Comparison of ENCODE assay signal across 8 cellular contexts in the genomic region with DNA sequence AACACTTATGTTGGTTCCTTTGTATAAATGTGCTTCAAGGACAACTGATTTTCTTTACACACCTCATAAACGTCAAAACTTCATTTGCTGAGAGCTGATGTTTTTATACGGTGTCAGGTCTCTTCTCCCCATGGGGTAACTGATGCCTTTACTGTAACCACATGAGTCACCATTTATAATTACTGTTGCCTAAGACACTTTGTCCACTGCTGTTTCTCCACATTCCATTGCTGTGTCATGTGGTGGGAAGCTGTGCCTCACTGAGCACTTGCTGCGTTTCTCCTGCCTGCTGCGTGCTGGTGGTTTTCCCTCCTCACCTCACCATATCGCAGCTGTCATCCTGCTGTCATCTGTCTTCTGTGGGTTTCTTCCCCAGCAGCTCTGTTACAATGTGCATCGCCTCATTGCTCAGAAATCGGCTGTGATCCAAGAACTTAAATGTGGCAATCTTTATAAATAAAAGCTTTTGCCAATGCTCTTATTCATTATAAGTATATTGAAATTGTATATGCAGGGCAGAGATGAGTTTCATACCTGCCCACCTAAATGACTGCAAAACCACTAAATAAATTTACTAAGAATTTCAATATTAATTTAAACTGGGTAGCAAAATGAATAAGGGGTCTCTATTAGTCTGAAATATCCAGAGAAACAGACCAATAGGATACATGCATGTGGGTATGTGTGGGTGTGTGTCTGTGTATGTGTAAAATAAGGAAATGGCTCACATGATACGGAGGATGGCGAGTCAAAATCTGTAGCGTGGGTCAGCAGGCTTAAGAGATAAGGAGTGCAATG.
DNase-seq lines count a peak whose midpoint lies in the region; ATAC-seq lines count a peak whose summit lies in the region.

No MANE protein-coding gene starts in this region.

- no peak for ATAC-seq in stimulated activated naive CD8-positive, alpha-beta T cell treated with anti-CD3 and anti-CD28 coated beads, Interleukin-15, Interleukin-2, amounts not matched to agents 100 U/mL and 50 U/mL, for 24 hours
- ATAC-seq in HG02970 (IDR thresholded peaks at IDR 0.05; ENCODE audit: low FRiP score, unreplicated experiment), result no peak

- no peak overlapping the region for H3K9ac ChIP-seq in HUES48 (ENCODE audit: low read depth, low read length)

- H3K27ac ChIP-seq in HUES48 (ENCODE audit: low read depth, low read length), result peak overlapping the region; percentile 45

- no peaks in the 10 kb centered on the region for H3K36me3 ChIP-seq in HUES48 (ENCODE audit: control insufficient read depth, insufficient read depth, low read length)

- DNase-seq in COLO668 (lab: John Stamatoyannopoulos, UW; ENCODE audit: unreplicated experiment) (peak; percentile 47), SW 1271 (lab: John Stamatoyannopoulos, UW) (peak; percentile 99 to 100), iPS-NIHi7 (ENCODE audit: extremely low spot score) (peak; percentile 39), NCI-H526 (lab: John Stamatoyannopoulos, UW) (no peak)
- DNase-seq in activated CD8-positive, alpha-beta memory T cell treated with anti-CD3 and anti-CD28 coated beads for 24 hours, result no peak
- no peak for DNase-seq in stimulated activated naive CD8-positive, alpha-beta T cell treated with anti-CD3 and anti-CD28 coated beads, Interleukin-15, Interleukin-2, amounts not matched to agents 100 U/mL and 50 U/mL, for 24 hours

- peaks cover 3% of the 10 kb centered on the region; the same call in 1 of the 2 replicates for H3K27me3 ChIP-seq in HUES48 (ENCODE audit: control insufficient read depth, insufficient read depth, low read length)

- peaks cover 16% of the 10 kb centered on the region for H3K4me1 ChIP-seq in HUES48 (ENCODE audit: control insufficient read depth, insufficient read depth, low read length)

- no peaks in the 10 kb centered on the region for H3K9me3 ChIP-seq in HUES48 (ENCODE audit: control insufficient read depth, insufficient read depth, low read length)

- no peak overlapping the region for H3K4me3 ChIP-seq in HUES48 (ENCODE audit: low read depth, low read length)

Comparison
In these comparisons a context has a peak if more than half of its experiments do, and no peak if none do; other contexts are left out.
1. DNase-seq: peak in COLO668 (single experiment), SW 1271 (2 of 2) and iPS-NIHi7 (single experiment); none in activated CD8-positive, alpha-beta memory T cell treated with anti-CD3 and anti-CD28 coated beads for 24 hours (single experiment), NCI-H526 (0 of 2) and stimulated activated naive CD8-positive, alpha-beta T cell treated with anti-CD3 and anti-CD28 coated beads, Interleukin-15, Interleukin-2, amounts not matched to agents 100 U/mL and 50 U/mL, for 24 hours (single experiment).